In genomic region chr10:87532696-87533095, GRCh38 we compare ENCODE assay signal across 22 cellular contexts. TPM values are rescaled to one million over a fixed set of nuclear protein-coding genes. Genes with fewer than 3 reads are reported as not detected.
DNase-seq lines count a peak whose midpoint lies in the region; ATAC-seq, FAIRE-seq and TF ChIP-seq lines count a peak whose summit lies in the region.
"Had no signal": no experiment of that assay in that cellular context is flagged by ENCODE, and none has a peak within 500 bp of the region (broad histone marks: within the 10 kb centered on the region; RNA-seq: fewer than 3 reads in every experiment).

No MANE protein-coding gene starts in this region.

- intact Hi-C loops in left lung (cut with DNase I) = loop anchor here in 1 of 2 donors (10.0 kb wide), 1 partner anchor 202 kb away; no protein-coding TSS in a partner anchor

- H3K36me3 Mint-ChIP-seq in GM23338 (ENCODE audit: low read depth) = peaks cover 48% of the 10 kb centered on the region

- ATAC-seq in GM23338 (no peak), left lung (peak; percentile 12)
- ATAC-seq: activated CD8-positive, alpha-beta T cell treated with anti-CD3 and anti-CD28 coated beads, Interleukin-2, amount 10 ng/mL, durations not matched to agents 7 days and 5 days; foreskin keratinocyte; GM12878; WTC11 had no signal

- no peak for DNase-seq in GM23338 (ENCODE audit: low spot score)
- DNase-seq in left lung = no peak
- DNase-seq in activated T-cell treated with anti-CD3 and anti-CD28 coated beads, Interleukin-2, amount 50 U/mL, for 48 hours = no peak
- no peak for DNase-seq in putamen (ENCODE audit: low spot score)
- DNase-seq in NOMO-1 treated with dmso at 0.1 percent for 144 hours (lab: John Stamatoyannopoulos, UW; ENCODE audit: unreplicated experiment) = no peak
- DNase-seq in HPDE6-E6E7 (ENCODE audit: extremely low spot score) = no peak
- DNase-seq: activated CD8-positive, alpha-beta T cell treated with anti-CD3 and anti-CD28 coated beads, Interleukin-2, amount 10 ng/mL, durations not matched to agents 7 days and 5 days; activated naive CD4-positive, alpha-beta T cell treated with anti-CD3 and anti-CD28 coated beads, Interleukin-2, amount 10 ng/mL, durations not matched to agents 7 days and 5 days; activated T-cell treated with anti-CD3 and anti-CD28 coated beads, Interleukin-2, amount 50 U/mL, for 24 hours; foreskin keratinocyte; H7; NCI-H187 treated with DMSO at 0.1 percent for 48 hours; NCI-H226; Peyer's patch; right lobe of liver; stimulated activated CD4-positive, alpha-beta T cell treated with anti-CD3 and anti-CD28 coated beads, Interleukin-1b, Interleukin-23, amount 100 ng/mL, for 48 hours had no signal

- no peaks in the 10 kb centered on the region for H4K20me1 ChIP-seq in GM23338 (replicated peaks; ENCODE audit: insufficient read depth)

- no peak overlapping the region for H2AFZ ChIP-seq in GM23338

- no peaks in the 10 kb centered on the region for H3K27me3 Mint-ChIP-seq in GM23338 (ENCODE audit: insufficient read depth, low read depth, poor library complexity)
- H3K27me3 Mint-ChIP-seq: activated naive CD4-positive, alpha-beta T cell treated with anti-CD3 and anti-CD28 coated beads, Interleukin-2, amount 10 ng/mL, durations not matched to agents 7 days and 5 days; activated T-cell treated with anti-CD3 and anti-CD28 coated beads, Interleukin-2, amount 50 U/mL, for 24 hours; stimulated activated naive CD8-positive, alpha-beta T cell treated with anti-CD3 and anti-CD28 coated beads, Interleukin-15, Interleukin-2, amounts not matched to agents 100 ng/mL and 50 ng/mL, for 24 hours had no signal

- H3K27ac Mint-ChIP-seq in GM23338 = no peak overlapping the region
- H3K27ac Mint-ChIP-seq: activated CD8-positive, alpha-beta T cell treated with anti-CD3 and anti-CD28 coated beads, Interleukin-2, amount 10 ng/mL, durations not matched to agents 7 days and 5 days; activated naive CD4-positive, alpha-beta T cell treated with anti-CD3 and anti-CD28 coated beads, Interleukin-2, amount 10 ng/mL, durations not matched to agents 7 days and 5 days; activated T-cell treated with anti-CD3 and anti-CD28 coated beads, Interleukin-2, amount 50 U/mL, for 24 hours; stimulated activated naive CD8-positive, alpha-beta T cell treated with anti-CD3 and anti-CD28 coated beads, Interleukin-15, Interleukin-2, amounts not matched to agents 100 ng/mL and 50 ng/mL, for 24 hours had no signal

- no peaks in the 10 kb centered on the region for H3F3A ChIP-seq in GM23338 (replicated peaks; ENCODE audit: low read depth)

- H3K9ac ChIP-seq in subcutaneous abdominal adipose tissue (ENCODE audit: low read length in 5 of 5) = peak overlapping the region in 1 of 5 donors; percentile 26

- H3K27me3 ChIP-seq in GM23338 (ENCODE audit: insufficient read depth) (no peaks in the 10 kb centered on the region), left lung (no peaks in the 10 kb centered on the region), subcutaneous abdominal adipose tissue (ENCODE audit: control insufficient read depth in 5 of 5, insufficient read depth in 4 of 5, low read length in 5 of 5) (no peaks in the 10 kb centered on the region)
- H3K27me3 ChIP-seq: foreskin keratinocyte, MG63, Peyer's patch, right lobe of liver had no signal

- TF ChIP-seq CTCF in GM23338 (conservative IDR thresholded peaks at IDR 0.05; ENCODE audit: low read depth in 2 of 2) (no peak), left lung (IDR thresholded peaks at IDR 0.05) (no peak)

- H3K4me2 ChIP-seq in GM23338 = no peak overlapping the region

- H3K9me3 Mint-ChIP-seq in GM23338 = peaks cover 35% of the 10 kb centered on the region
- H3K9me3 Mint-ChIP-seq: activated naive CD4-positive, alpha-beta T cell treated with anti-CD3 and anti-CD28 coated beads, Interleukin-2, amount 10 ng/mL, durations not matched to agents 7 days and 5 days had no signal

- H3K4me1 Mint-ChIP-seq in GM23338 = peaks cover 6% of the 10 kb centered on the region; the same call in 2 of the 3 replicates

- peak; percentile 24 for FAIRE-seq in colon (lab: Jason Lieb, UNC)
- FAIRE-seq: GM12878 had no signal

- H3K79me2 ChIP-seq in GM23338 (replicated peaks; ENCODE audit: insufficient read depth) = peaks cover 33% of the 10 kb centered on the region

- H3K4me3 ChIP-seq in GM23338 = no peak overlapping the region
- no peak overlapping the region for H3K4me3 ChIP-seq in left lung
- no peak overlapping the region for H3K4me3 ChIP-seq in subcutaneous abdominal adipose tissue (ENCODE audit: low read depth in 1 of 5, low read length in 5 of 5)
- H3K4me3 ChIP-seq: GM12878, MG63, Peyer's patch, right lobe of liver had no signal

- H3K27ac ChIP-seq in GM23338 (ENCODE audit: low read depth) = peak overlapping the region; percentile 30; the same call in 1 of the 2 replicates
- peak overlapping the region; percentile 26 to 45 for H3K27ac ChIP-seq in left lung
- peak overlapping the region; percentile 25 for H3K27ac ChIP-seq in subcutaneous abdominal adipose tissue (ENCODE audit: low read depth, low read length)
- H3K27ac ChIP-seq: foreskin keratinocyte had no signal

- H3K4me1 ChIP-seq in GM23338 (ENCODE audit: insufficient read depth) (no peaks in the 10 kb centered on the region; the same call in 1 of the 2 replicates), left lung (peaks cover 12 to 29% of the 10 kb centered on the region in 2 donors), subcutaneous abdominal adipose tissue (ENCODE audit: control insufficient read depth in 5 of 5, insufficient read depth in 5 of 5, low read length in 5 of 5) (peaks cover 0 to 15% (median 4%) of the 10 kb centered on the region in 5 donors)
- H3K4me1 ChIP-seq: foreskin keratinocyte, Peyer's patch had no signal

- no peaks in the 10 kb centered on the region for H3K9me3 ChIP-seq in left lung
- H3K9me3 ChIP-seq in subcutaneous abdominal adipose tissue (ENCODE audit: control insufficient read depth in 5 of 5, low read length in 5 of 5) = peaks cover 0 to 5% (median 0%) of the 10 kb centered on the region in 5 donors
- H3K9me3 ChIP-seq: Peyer's patch, right lobe of liver had no signal

- H3K36me3 ChIP-seq in GM23338 (ENCODE audit: insufficient read depth) = peaks cover 29% of the 10 kb centered on the region; the same call in 1 of the 2 replicates
- peaks cover 0 to 14% of the 10 kb centered on the region in 2 donors for H3K36me3 ChIP-seq in left lung
- peaks cover 0 to 9% (median 8%) of the 10 kb centered on the region in 5 donors for H3K36me3 ChIP-seq in subcutaneous abdominal adipose tissue (ENCODE audit: control insufficient read depth in 5 of 5, insufficient read depth in 5 of 5, low read length in 5 of 5)

- no peak overlapping the region for H3K4me3 Mint-ChIP-seq in GM23338
- H3K4me3 Mint-ChIP-seq: activated CD8-positive, alpha-beta T cell treated with anti-CD3 and anti-CD28 coated beads, Interleukin-2, amount 10 ng/mL, durations not matched to agents 7 days and 5 days; activated naive CD4-positive, alpha-beta T cell treated with anti-CD3 and anti-CD28 coated beads, Interleukin-2, amount 10 ng/mL, durations not matched to agents 7 days and 5 days; activated T-cell treated with anti-CD3 and anti-CD28 coated beads, Interleukin-2, amount 50 U/mL, for 24 hours; stimulated activated naive CD8-positive, alpha-beta T cell treated with anti-CD3 and anti-CD28 coated beads, Interleukin-15, Interleukin-2, amounts not matched to agents 100 ng/mL and 50 ng/mL, for 24 hours; WTC11 had no signal

- H3K9me2 ChIP-seq in GM23338 (ENCODE audit: insufficient read depth) = no peaks in the 10 kb centered on the region

TF ChIP-seq in GM23338, 12 proteins besides CTCF, POLR2A, EP300 and RAD21 (continues in another document):
- no peak for TF ChIP-seq STAT1 (IDR thresholded peaks at IDR 0.05; ENCODE audit: unreplicated experiment)
- TF ChIP-seq REST (IDR thresholded peaks at IDR 0.05; ENCODE audit: unreplicated experiment) = no peak
- TF ChIP-seq JUNB (IDR thresholded peaks at IDR 0.05; ENCODE audit: unreplicated experiment) = no peak
- TF ChIP-seq ETS1 (IDR thresholded peaks at IDR 0.05) = no peak
- no peak for TF ChIP-seq EZH2phosphoT487 (IDR thresholded peaks at IDR 0.05; ENCODE audit: unreplicated experiment)

RNA-seq across cellular contexts. Expression of gene MINPP1, which starts 28.0 kb away (rescaled TPM):
- 39.3 and 43.0 TPM in 2 replicates for total RNA-seq in GM23338 (2014; rRNA removed; shearing (Covaris generic))
- polyA plus RNA-seq in GM23338 (2016; fragmentation: Nextera tagmentation; extraction: Ambion mirVana) = 27.0 TPM in 2 replicates
- total RNA-seq in left lung = 10 to 100 TPM; 16.8 to 19.5 TPM
